ENCODE assay signal across 26 cellular contexts in the genomic region with DNA sequence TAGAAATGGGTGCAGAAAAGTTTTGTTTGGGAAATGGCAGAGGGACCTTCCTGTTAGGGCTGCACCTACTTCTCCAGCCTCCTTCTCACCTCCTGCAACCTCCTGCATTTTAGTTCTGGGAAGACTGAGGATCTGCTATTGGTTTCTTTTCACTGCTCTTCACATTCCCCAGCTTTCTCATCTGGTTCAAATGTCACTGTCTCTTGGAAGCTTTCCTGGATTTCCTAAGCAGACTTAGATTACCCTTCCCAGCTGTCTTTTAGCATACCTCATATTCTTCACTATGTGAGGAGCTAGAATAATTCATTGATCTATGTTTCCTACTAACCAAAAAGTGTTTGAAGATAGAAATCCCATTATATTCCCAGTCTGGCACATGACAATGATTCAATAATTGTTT.
"Had no signal": no experiment of that assay in that cellular context is flagged by ENCODE, and none has a peak within 500 bp of the region (broad histone marks: within the 10 kb centered on the region; RNA-seq: fewer than 3 reads in every experiment).

No MANE protein-coding gene starts in this region.

- H3K27ac ChIP-seq: coronary artery, epithelial cell of prostate, gastroesophageal sphincter, heart left ventricle, right lobe of liver, transverse colon had no signal

- H3K27me3 Mint-ChIP-seq: activated naive CD8-positive, alpha-beta T cell treated with anti-CD3 and anti-CD28 coated beads for 36 hours; T-helper 17 cell had no signal

- H3K9me3 ChIP-seq: breast epithelium, gastroesophageal sphincter, heart left ventricle, right lobe of liver, transverse colon had no signal

- H3K36me3 ChIP-seq: breast epithelium, gastroesophageal sphincter, heart left ventricle, right lobe of liver, transverse colon had no signal

- H3K4me1 ChIP-seq: right lobe of liver had no signal

- H3K4me1 Mint-ChIP-seq: activated naive CD8-positive, alpha-beta T cell treated with anti-CD3 and anti-CD28 coated beads for 36 hours; natural killer cell; T-helper 17 cell had no signal

- H3K4me3 Mint-ChIP-seq: activated naive CD8-positive, alpha-beta T cell treated with anti-CD3 and anti-CD28 coated beads for 36 hours; endodermal cell; mesothelial cell of epicardium; natural killer cell; stimulated activated naive B cell treated with anti-CD40 and anti-IgM and Interleukin-4, amounts not matched to agents 10 μg/mL and 1 μg/mL and 100 μg/mL, for 72 hours; T-helper 17 cell had no signal

- FAIRE-seq: urothelium cell line had no signal

- H3K27me3 ChIP-seq: breast epithelium, gastroesophageal sphincter, heart left ventricle, right lobe of liver, transverse colon had no signal

- H3K27ac Mint-ChIP-seq: activated naive CD8-positive, alpha-beta T cell treated with anti-CD3 and anti-CD28 coated beads for 36 hours; mesothelial cell of epicardium; natural killer cell; stimulated activated naive B cell treated with anti-CD40 and anti-IgM and Interleukin-4, amounts not matched to agents 10 μg/mL and 1 μg/mL and 100 μg/mL, for 72 hours; T-helper 17 cell had no signal

- H3K4me3 ChIP-seq: coronary artery, gastroesophageal sphincter, heart left ventricle, lung, right lobe of liver, transverse colon had no signal

- H3K9me3 Mint-ChIP-seq: activated naive CD8-positive, alpha-beta T cell treated with anti-CD3 and anti-CD28 coated beads for 36 hours; endodermal cell had no signal

- ATAC-seq: gastroesophageal sphincter; heart left ventricle; natural killer cell; right lobe of liver; stimulated activated naive B cell treated with anti-CD40 and anti-IgM and Interleukin-4, amounts not matched to agents 10 μg/mL and 1 μg/mL and 100 μg/mL, for 72 hours; T-helper 17 cell had no signal

- H3K36me3 Mint-ChIP-seq: activated naive CD8-positive, alpha-beta T cell treated with anti-CD3 and anti-CD28 coated beads for 36 hours; mesothelial cell of epicardium; natural killer cell; stimulated activated naive B cell treated with anti-CD40 and anti-IgM and Interleukin-4, amounts not matched to agents 10 μg/mL and 1 μg/mL and 100 μg/mL, for 72 hours had no signal

- DNase-seq: activated CD4-positive, alpha-beta T cell treated with anti-CD3 and anti-CD28 coated beads for 4 hours; activated CD4-positive, alpha-beta T cell treated with anti-CD3 and anti-CD28 coated beads, Interleukin-2, amount 50 U/mL, for 48 hours; activated CD4-positive, CD25-positive, alpha-beta regulatory T cell; activated naive CD4-positive, alpha-beta T cell treated with Interleukin-2 at 50 U/mL for 16 hours; activated naive CD8-positive, alpha-beta T cell treated with anti-CD3 and anti-CD28 coated beads for 36 hours; activated T-cell treated with anti-CD3 and anti-CD28 coated beads, Interleukin-2, amount 50 U/mL, for 48 hours; amniotic stem cell; cerebellar nuclear complex; endodermal cell; heart left ventricle; islet precursor cell; natural killer cell; right lobe of liver; stimulated activated CD4-positive, alpha-beta T cell treated with anti-CD3 and anti-CD28 coated beads, Interleukin-2, amount 100 ng/mL, for 48 hours; stimulated activated CD8-positive, alpha-beta memory T cell treated with anti-CD3 and anti-CD28 coated beads, Interleukin-4, amount 100 ng/mL, for 48 hours; stimulated activated naive B cell treated with anti-CD40 and anti-IgM and Interleukin-4, amounts not matched to agents 10 μg/mL and 1 μg/mL and 100 μg/mL, for 72 hours; SW 1271; T-helper 17 cell; transverse colon had no signal
